Comparison of ENCODE assay signal across 1 cellular context in the genomic region with DNA sequence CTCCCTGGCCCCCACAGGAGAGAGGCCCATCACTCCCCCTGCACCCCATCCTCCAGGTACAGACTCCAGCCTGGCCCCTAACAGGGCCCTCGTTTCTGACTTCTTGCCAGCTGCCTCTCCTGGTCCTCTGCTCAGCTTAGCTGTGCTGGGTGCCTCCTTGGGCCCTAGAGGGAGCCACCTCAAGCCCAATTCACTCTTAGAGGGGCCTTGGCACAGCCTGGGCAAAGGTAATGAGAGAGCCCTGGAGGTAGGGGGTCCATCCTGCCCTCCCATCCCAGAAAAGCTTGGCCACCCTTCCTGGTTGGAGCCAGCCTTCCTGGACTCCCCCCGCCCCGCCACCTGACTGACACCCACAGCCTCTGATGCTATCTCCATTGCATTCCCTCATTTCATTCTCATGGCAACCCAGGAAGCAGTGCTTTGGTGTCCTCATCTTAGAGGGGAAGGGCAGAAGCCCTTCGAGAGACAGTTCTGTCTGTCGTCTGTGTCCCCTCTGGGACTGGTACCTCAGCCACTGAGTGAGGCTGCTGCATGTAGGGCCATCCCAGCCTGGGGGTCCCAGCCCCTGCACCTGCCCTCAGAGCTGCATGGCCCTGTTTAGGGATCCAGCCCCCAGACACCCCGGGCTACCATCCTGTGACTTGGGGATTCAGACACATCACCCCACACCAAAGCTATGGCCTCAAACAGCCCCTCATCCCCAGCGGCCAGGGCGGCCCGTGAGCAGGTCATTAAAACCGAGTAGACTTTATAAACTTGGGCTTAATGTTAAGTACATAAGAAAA.
TF ChIP-seq lines count a peak whose summit lies in the region.

No MANE protein-coding gene starts in this region.

TF ChIP-seq in A549, 52 proteins besides CTCF, POLR2A, EP300 and RAD21 (continued from another document):
- TF ChIP-seq, protein P1, sequence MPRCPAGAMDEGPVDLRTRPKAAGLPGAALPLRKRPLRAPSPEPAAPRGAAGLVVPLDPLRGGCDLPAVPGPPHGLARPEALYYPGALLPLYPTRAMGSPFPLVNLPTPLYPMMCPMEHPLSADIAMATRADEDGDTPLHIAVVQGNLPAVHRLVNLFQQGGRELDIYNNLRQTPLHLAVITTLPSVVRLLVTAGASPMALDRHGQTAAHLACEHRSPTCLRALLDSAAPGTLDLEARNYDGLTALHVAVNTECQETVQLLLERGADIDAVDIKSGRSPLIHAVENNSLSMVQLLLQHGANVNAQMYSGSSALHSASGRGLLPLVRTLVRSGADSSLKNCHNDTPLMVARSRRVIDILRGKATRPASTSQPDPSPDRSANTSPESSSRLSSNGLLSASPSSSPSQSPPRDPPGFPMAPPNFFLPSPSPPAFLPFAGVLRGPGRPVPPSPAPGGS (IDR thresholded peaks at IDR 0.05) = no peak
- no peak for TF ChIP-seq JUN (IDR thresholded peaks at IDR 0.05)
- no peak for TF ChIP-seq HMGXB4 (CRISPR knock-in tag; IDR thresholded peaks at IDR 0.05; ENCODE audit: borderline replicate concordance)
- no peak for TF ChIP-seq SMC3 (IDR thresholded peaks at IDR 0.05)
- no peak for TF ChIP-seq MAFK (IDR thresholded peaks at IDR 0.05; ENCODE audit: partially characterized antibody)
- TF ChIP-seq ZNF302 (CRISPR knock-in tag; IDR thresholded peaks at IDR 0.05) = no peak
- TF ChIP-seq SREBF2 (IDR thresholded peaks at IDR 0.05) = no peak
- no peak for TF ChIP-seq RARB (CRISPR knock-in tag; IDR thresholded peaks at IDR 0.05)
- TF ChIP-seq JUNB (IDR thresholded peaks at IDR 0.05) = no peak
